9 cellular contexts compared by ENCODE assay signal in the genomic region with DNA sequence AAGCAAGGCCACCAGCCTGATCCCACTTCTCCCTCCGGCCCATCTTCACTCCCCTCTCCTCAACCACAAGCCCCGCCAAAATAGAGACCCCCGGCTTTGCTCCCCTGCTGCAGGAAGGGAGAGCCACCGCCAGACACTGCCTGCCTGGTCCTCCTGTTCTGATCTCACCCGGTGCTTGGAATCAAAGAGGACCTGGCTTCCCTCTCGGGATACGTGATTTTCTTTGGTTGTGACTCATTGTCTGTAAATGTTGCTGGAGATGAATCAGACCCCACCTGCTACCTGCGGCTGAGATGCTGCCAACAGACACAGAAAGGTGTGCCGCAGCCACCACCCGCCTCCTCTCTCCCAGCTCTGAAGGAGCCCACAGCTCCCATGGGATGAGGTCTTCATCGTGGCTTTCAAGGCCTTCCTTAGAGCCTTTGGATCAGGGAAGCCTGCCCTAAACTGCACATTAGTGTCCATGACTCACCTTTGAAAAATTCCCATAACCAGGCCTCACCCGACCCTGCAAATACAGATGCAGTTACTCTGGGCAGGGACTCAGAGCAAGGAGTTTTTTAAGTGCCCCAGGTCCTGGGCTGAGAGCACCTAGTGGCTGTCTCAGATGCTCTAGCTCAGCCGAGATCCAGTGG.
DNase-seq lines count a peak whose midpoint lies in the region; ATAC-seq and TF ChIP-seq lines count a peak whose summit lies in the region.
"Had no signal": no experiment of that assay in that cellular context is flagged by ENCODE, and none has a peak within 500 bp of the region (broad histone marks: within the 10 kb centered on the region; RNA-seq: fewer than 3 reads in every experiment).

No MANE protein-coding gene starts in this region.

- DNase-seq in left ventricle myocardium inferior (no peak), cardiac septum (ENCODE audit: low spot score) (no peak), ascending aorta (ENCODE audit: low spot score in 2 of 2) (peak in 1 of 2 donors; percentile 78), left lung (no peak), NCI-H524 treated with DMSO at 0.1 percent for 48 hours (lab: John Stamatoyannopoulos, UW) (no peak), BE2C (no peak)
- DNase-seq: foreskin melanocyte had no signal

- H3K36me3 ChIP-seq in left ventricle myocardium inferior (no peaks in the 10 kb centered on the region), ascending aorta (no peaks in the 10 kb centered on the region), left lung (no peaks in the 10 kb centered on the region), BE2C (no peaks in the 10 kb centered on the region)

- H3K9me3 ChIP-seq in left ventricle myocardium inferior (replicated peaks) (no peaks in the 10 kb centered on the region), ascending aorta (no peaks in the 10 kb centered on the region), left lung (no peaks in the 10 kb centered on the region), BE2C (no peaks in the 10 kb centered on the region)

- H3K27ac ChIP-seq in left ventricle myocardium inferior (replicated peaks) (peak overlapping the region; percentile 57), ascending aorta (peak overlapping the region; percentile 90 to 94), left lung (peak overlapping the region; percentile 35 to 50)

- H3K27me3 ChIP-seq in left ventricle myocardium inferior (ENCODE audit: low read depth) (no peaks in the 10 kb centered on the region), ascending aorta (no peaks in the 10 kb centered on the region), left lung (no peaks in the 10 kb centered on the region), BE2C (no peaks in the 10 kb centered on the region)

- no peak for TF ChIP-seq CTCF in left ventricle myocardium inferior (IDR thresholded peaks at IDR 0.05; ENCODE audit: borderline replicate concordance)
- peak in 1 of 3 experiments; percentile 8 for TF ChIP-seq CTCF in ascending aorta (IDR thresholded peaks at IDR 0.05)
- no peak for TF ChIP-seq CTCF in left lung (IDR thresholded peaks at IDR 0.05)
- no peak for TF ChIP-seq CTCF in BE2C (IDR thresholded peaks at IDR 0.05; ENCODE audit: low read depth, low read length)

- H3K4me1 ChIP-seq in left ventricle myocardium inferior (peaks cover 48% of the 10 kb centered on the region), ascending aorta (peaks cover 16 to 21% of the 10 kb centered on the region in 2 donors), left lung (peaks cover 10 to 19% of the 10 kb centered on the region in 2 donors), BE2C (no peaks in the 10 kb centered on the region)

- no peak overlapping the region for H3K4me3 ChIP-seq in left ventricle myocardium inferior
- H3K4me3 ChIP-seq in ascending aorta: no peak overlapping the region
- H3K4me3 ChIP-seq in left lung: no peak overlapping the region
- H3K4me3 ChIP-seq in BE2C (ENCODE audit: low read depth, low read length): no peak overlapping the region

- intact Hi-C loops in left ventricle myocardium inferior (cut with micrococcal nuclease) (no loop called here), cardiac septum (cut with DNase I) (loop anchor here (5.0 kb wide), 2 partner anchors 62 to 77 kb away; partner anchors contain the start of gene ZNF532), ascending aorta (cut with DNase I) (loop anchor here (5.0 kb wide), 2 partner anchors 72 to 192 kb away; no protein-coding TSS in a partner anchor), left lung (cut with DNase I) (no loop called here)

- ATAC-seq in left lung (peak; percentile 59), HG02623 (IDR thresholded peaks at IDR 0.05; ENCODE audit: unreplicated experiment) (no peak), HG03196 (IDR thresholded peaks at IDR 0.05; ENCODE audit: unreplicated experiment) (no peak)

Comparison
In these comparisons a context has a peak if more than half of its experiments do, and no peak if none do; other contexts are left out.
1. intact Hi-C loops: an anchor here in cardiac septum (5.0 kb wide) and ascending aorta (5.0 kb wide); none called in left ventricle myocardium inferior and left lung.